Comparison of ENCODE assay signal across 5 cellular contexts in genomic region chr2:70999931-71000330, GRCh38. TPM values are rescaled to one million over a fixed set of nuclear protein-coding genes. Genes with fewer than 3 reads are reported as not detected.
"Had no signal": no experiment of that assay in that cellular context is flagged by ENCODE, and none has a peak within 500 bp of the region (broad histone marks: within the 10 kb centered on the region; RNA-seq: fewer than 3 reads in every experiment).

No MANE protein-coding gene starts in this region.

RNA-seq across cellular contexts. Expression of gene ANKRD53, which starts 21.5 kb away (rescaled TPM):
- total RNA-seq: activated T-cell treated with anti-CD3 and anti-CD28 coated beads, Interleukin-2, amount 50 U/mL, for 4 hours; activated T-helper 1 cell treated with anti-CD3 and anti-CD28 coated beads, Interleukin-12 subunit alpha, Interleukin-12 subunit beta, Interleukin-2, Interleukin-4 antibody, amounts not matched to agents 30 ng/mL and 10 ng/mL and 1 ng/mL, durations not matched to agents 14 hours and 24 hours and 36 hours; NCI-H460; PC-3; SJSA1 had no signal
